In the genomic region with DNA sequence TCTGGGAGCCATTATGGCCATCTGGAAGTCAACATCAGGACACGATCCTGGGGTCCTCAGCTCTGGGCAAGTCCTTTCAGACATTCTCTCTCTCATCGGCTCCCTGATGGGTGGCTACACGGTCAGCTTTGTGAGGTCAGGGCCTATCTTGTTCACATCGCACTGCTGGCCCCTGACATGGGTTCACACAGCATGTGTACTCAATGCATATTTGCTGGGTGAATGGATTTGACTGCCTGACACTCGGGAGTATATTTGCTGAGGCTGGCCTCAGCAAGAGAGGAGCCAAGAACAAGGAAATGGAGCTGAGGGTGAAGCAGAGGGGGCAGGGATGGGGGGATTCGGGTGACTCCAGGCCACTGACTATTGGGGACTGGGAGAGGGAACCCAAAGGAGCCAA, we compare ENCODE assay signal across 1 cellular context.
TF ChIP-seq lines count a peak whose summit lies in the region.

No MANE protein-coding gene starts in this region.

TF ChIP-seq in IMR-90, 13 proteins besides CTCF, POLR2A, EP300 and RAD21:
- TF ChIP-seq CEBPB (IDR thresholded peaks at IDR 0.05; ENCODE audit: low read depth, low read length) (no peak), MAZ (IDR thresholded peaks at IDR 0.05; ENCODE audit: borderline replicate concordance, low read depth, low read length) (no peak), ELK1 (IDR thresholded peaks at IDR 0.05; ENCODE audit: borderline replicate concordance, low read depth, low read length) (no peak), USF2 (IDR thresholded peaks at IDR 0.05; ENCODE audit: low read depth, low read length) (no peak), SMC3 (IDR thresholded peaks at IDR 0.05; ENCODE audit: low read depth, low read length) (no peak), BHLHE40 (IDR thresholded peaks at IDR 0.05; ENCODE audit: low read depth, low read length) (no peak), FOS (IDR thresholded peaks at IDR 0.05; ENCODE audit: low read depth, low read length) (no peak), MAFK (IDR thresholded peaks at IDR 0.05; ENCODE audit: low read depth, low read length) (no peak), CHD1 (IDR thresholded peaks at IDR 0.05; ENCODE audit: low read depth, low read length) (no peak), MXI1 (IDR thresholded peaks at IDR 0.05; ENCODE audit: borderline replicate concordance, low read depth, low read length) (no peak), NFE2L2 (IDR thresholded peaks at IDR 0.05; ENCODE audit: low read depth, low read length) (no peak), RCOR1 (IDR thresholded peaks at IDR 0.05; ENCODE audit: insufficient replicate concordance, low read length) (no peak), RFX5 (IDR thresholded peaks at IDR 0.05; ENCODE audit: low read depth, low read length) (no peak)
